ENCODE assay signal across 37 cellular contexts in genomic region chr6:159255434-159255951, GRCh38.
"Had no signal": no experiment of that assay in that cellular context is flagged by ENCODE, and none has a peak within 500 bp of the region (broad histone marks: within the 10 kb centered on the region; RNA-seq: fewer than 3 reads in every experiment).

No MANE protein-coding gene starts in this region.

- H3K4me3 ChIP-seq: adrenal gland, body of pancreas, cardiac muscle cell, colonic mucosa, gastrocnemius medialis, heart left ventricle had no signal

- ATAC-seq: activated CD4-positive, alpha-beta T cell treated with anti-CD3 and anti-CD28 coated beads for 36 hours; activated CD8-positive, alpha-beta memory T cell treated with anti-CD3 and anti-CD28 coated beads, Interleukin-2, amount 10 ng/mL, durations not matched to agents 7 days and 5 days; activated CD8-positive, alpha-beta T cell treated with anti-CD3 and anti-CD28 coated beads, Interleukin-2, amount 10 ng/mL, durations not matched to agents 7 days and 5 days; activated naive CD8-positive, alpha-beta T cell treated with anti-CD3 and anti-CD28 coated beads, Interleukin-2, amount 50 U/mL, for 24 hours; body of pancreas; esophagus mucosa; foreskin keratinocyte; gastrocnemius medialis; heart left ventricle; T-cell; T-helper 17 cell had no signal

- H3K9me3 Mint-ChIP-seq: activated CD4-positive, alpha-beta memory T cell treated with anti-CD3 and anti-CD28 coated beads for 36 hours; activated CD4-positive, alpha-beta T cell treated with anti-CD3 and anti-CD28 coated beads, Interleukin-2, amount 10 ng/mL, durations not matched to agents 24 days and 14 days; activated naive CD4-positive, alpha-beta T cell treated with anti-CD3 and anti-CD28 coated beads for 36 hours; activated naive CD4-positive, alpha-beta T cell treated with anti-CD3 and anti-CD28 coated beads, Interleukin-2, amount 50 U/mL, for 24 hours; activated naive CD8-positive, alpha-beta T cell treated with anti-CD3 and anti-CD28 coated beads for 36 hours; activated naive CD8-positive, alpha-beta T cell treated with anti-CD3 and anti-CD28 coated beads, Interleukin-2, amount 50 U/mL, for 24 hours; activated T-helper 1 cell treated with anti-CD3 and anti-CD28 coated beads, Interleukin-12 subunit alpha, Interleukin-12 subunit beta, Interleukin-2, Interleukin-4 antibody, amounts not matched to agents 30 ng/mL and 10 ng/mL and 1 ng/mL, durations not matched to agents 14 hours and 24 hours and 36 hours; activated T-helper 2 cell treated with anti-CD3 and anti-CD28 coated beads, Interferon-gamma antibody, Interleukin-2, Interleukin-4, amounts not matched to agents 10 μg/mL and 5 μg/mL and 100 μg/mL, durations not matched to agents 14 hours and 24 hours and 36 hours; T-cell; T-helper 2 cell treated with Interferon-gamma antibody and Interleukin-4, amounts not matched to agents 5 μg/mL and 100 μg/mL, for 36 hours had no signal

- H3K27ac Mint-ChIP-seq: activated CD4-positive, alpha-beta memory T cell treated with anti-CD3 and anti-CD28 coated beads for 36 hours; activated CD4-positive, alpha-beta T cell treated with anti-CD3 and anti-CD28 coated beads for 36 hours; activated CD4-positive, alpha-beta T cell treated with anti-CD3 and anti-CD28 coated beads, Interleukin-2, amount 10 ng/mL, durations not matched to agents 24 days and 14 days; activated CD8-positive, alpha-beta memory T cell treated with anti-CD3 and anti-CD28 coated beads, Interleukin-2, amount 10 ng/mL, durations not matched to agents 7 days and 5 days; activated CD8-positive, alpha-beta T cell treated with anti-CD3 and anti-CD28 coated beads, Interleukin-2, amount 10 ng/mL, durations not matched to agents 7 days and 5 days; activated naive CD4-positive, alpha-beta T cell treated with anti-CD3 and anti-CD28 coated beads for 36 hours; activated naive CD4-positive, alpha-beta T cell treated with anti-CD3 and anti-CD28 coated beads, Interleukin-2, amount 50 U/mL, for 24 hours; activated naive CD8-positive, alpha-beta T cell treated with anti-CD3 and anti-CD28 coated beads for 36 hours; activated naive CD8-positive, alpha-beta T cell treated with anti-CD3 and anti-CD28 coated beads, Interleukin-2, amount 50 U/mL, for 24 hours; activated T-helper 1 cell treated with anti-CD3 and anti-CD28 coated beads, Interleukin-12 subunit alpha, Interleukin-12 subunit beta, Interleukin-2, Interleukin-4 antibody, amounts not matched to agents 30 ng/mL and 10 ng/mL and 1 ng/mL, durations not matched to agents 14 hours and 24 hours and 36 hours; activated T-helper 2 cell treated with anti-CD3 and anti-CD28 coated beads, Interferon-gamma antibody, Interleukin-2, Interleukin-4, amounts not matched to agents 10 μg/mL and 5 μg/mL and 100 μg/mL, durations not matched to agents 14 hours and 24 hours and 36 hours; T-cell; T-helper 17 cell; T-helper 2 cell treated with Interferon-gamma antibody and Interleukin-4, amounts not matched to agents 5 μg/mL and 100 μg/mL, for 36 hours had no signal

- H3K4me3 Mint-ChIP-seq: activated CD4-positive, alpha-beta memory T cell treated with anti-CD3 and anti-CD28 coated beads for 36 hours; activated CD4-positive, alpha-beta T cell treated with anti-CD3 and anti-CD28 coated beads for 36 hours; activated CD4-positive, alpha-beta T cell treated with anti-CD3 and anti-CD28 coated beads, Interleukin-2, amount 10 ng/mL, durations not matched to agents 24 days and 14 days; activated CD8-positive, alpha-beta memory T cell treated with anti-CD3 and anti-CD28 coated beads, Interleukin-2, amount 10 ng/mL, durations not matched to agents 7 days and 5 days; activated CD8-positive, alpha-beta T cell treated with anti-CD3 and anti-CD28 coated beads, Interleukin-2, amount 10 ng/mL, durations not matched to agents 7 days and 5 days; activated naive CD4-positive, alpha-beta T cell treated with anti-CD3 and anti-CD28 coated beads for 36 hours; activated naive CD4-positive, alpha-beta T cell treated with anti-CD3 and anti-CD28 coated beads, Interleukin-2, amount 50 U/mL, for 24 hours; activated naive CD8-positive, alpha-beta T cell treated with anti-CD3 and anti-CD28 coated beads for 36 hours; activated naive CD8-positive, alpha-beta T cell treated with anti-CD3 and anti-CD28 coated beads, Interleukin-2, amount 50 U/mL, for 24 hours; activated T-helper 1 cell treated with anti-CD3 and anti-CD28 coated beads, Interleukin-12 subunit alpha, Interleukin-12 subunit beta, Interleukin-2, Interleukin-4 antibody, amounts not matched to agents 30 ng/mL and 10 ng/mL and 1 ng/mL, durations not matched to agents 14 hours and 24 hours and 36 hours; T-cell; T-helper 17 cell; T-helper 2 cell treated with Interferon-gamma antibody and Interleukin-4, amounts not matched to agents 5 μg/mL and 100 μg/mL, for 36 hours had no signal

- H3K4me1 ChIP-seq: adrenal gland, body of pancreas, colonic mucosa, foreskin keratinocyte, gastrocnemius medialis had no signal

- DNase-seq: activated CD4-positive, alpha-beta memory T cell treated with anti-CD3 and anti-CD28 coated beads for 36 hours; activated CD4-positive, alpha-beta T cell treated with anti-CD3 and anti-CD28 coated beads for 36 hours; activated CD4-positive, alpha-beta T cell treated with anti-CD3 and anti-CD28 coated beads, Interleukin-2, amount 10 ng/mL, durations not matched to agents 24 days and 14 days; activated CD4-positive, CD25-positive, alpha-beta regulatory T cell; activated CD4-positive, CD25-positive, alpha-beta regulatory T cell treated with anti-CD3 and anti-CD28 coated beads, Interleukin-2, amount 50 U/mL, for 72 hours; activated CD8-positive, alpha-beta memory T cell treated with anti-CD3 and anti-CD28 coated beads, Interleukin-2, amount 10 ng/mL, durations not matched to agents 7 days and 5 days; activated CD8-positive, alpha-beta memory T cell treated with anti-CD3 and anti-CD28 coated beads, Interleukin-2, amount 50 U/mL, for 4 hours; activated CD8-positive, alpha-beta T cell treated with anti-CD3 and anti-CD28 coated beads, Interleukin-2, amount 10 ng/mL, durations not matched to agents 7 days and 5 days; activated effector memory CD4-positive, alpha-beta T cell treated with anti-CD3 and anti-CD28 coated beads, Interleukin-2, amount 50 U/mL, for 16 hours; activated naive CD4-positive, alpha-beta T cell treated with anti-CD3 and anti-CD28 coated beads for 36 hours; activated naive CD8-positive, alpha-beta T cell treated with anti-CD3 and anti-CD28 coated beads for 36 hours; activated naive CD8-positive, alpha-beta T cell treated with anti-CD3 and anti-CD28 coated beads, Interleukin-2, amount 50 U/mL, for 24 hours; activated T-cell treated with anti-CD3 and anti-CD28 coated beads, Interleukin-2, amount 50 U/mL, for 1 hour; activated T-cell treated with anti-CD3 and anti-CD28 coated beads, Interleukin-2, amount 50 U/mL, for 48 hours; adrenal gland; amygdala; aorta; body of pancreas; central memory CD4-positive, alpha-beta T cell; cerebellar nuclear complex; colonic mucosa; effector CD8-positive, alpha-beta T cell; foreskin keratinocyte; gastrocnemius medialis; glutamatergic neuron; heart left ventricle; T-cell; T-helper 17 cell; T1000 had no signal

- H3K36me3 ChIP-seq: adrenal gland, cardiac muscle cell, colonic mucosa, gastrocnemius medialis, heart left ventricle had no signal

- H3K27ac ChIP-seq: adrenal gland, body of pancreas, cardiac muscle cell, colonic mucosa, foreskin keratinocyte, gastrocnemius medialis, heart left ventricle had no signal

- H3K4me1 Mint-ChIP-seq: activated CD4-positive, alpha-beta T cell treated with anti-CD3 and anti-CD28 coated beads for 36 hours; activated CD4-positive, alpha-beta T cell treated with anti-CD3 and anti-CD28 coated beads, Interleukin-2, amount 10 ng/mL, durations not matched to agents 24 days and 14 days; activated CD8-positive, alpha-beta memory T cell treated with anti-CD3 and anti-CD28 coated beads, Interleukin-2, amount 10 ng/mL, durations not matched to agents 7 days and 5 days; activated naive CD4-positive, alpha-beta T cell treated with anti-CD3 and anti-CD28 coated beads, Interleukin-2, amount 50 U/mL, for 24 hours; activated naive CD8-positive, alpha-beta T cell treated with anti-CD3 and anti-CD28 coated beads for 36 hours; activated naive CD8-positive, alpha-beta T cell treated with anti-CD3 and anti-CD28 coated beads, Interleukin-2, amount 50 U/mL, for 24 hours; T-cell; T-helper 17 cell had no signal

- H3K9me3 ChIP-seq: adrenal gland, body of pancreas, colonic mucosa, gastrocnemius medialis, heart left ventricle had no signal

- FAIRE-seq: endometrium, endothelial cell of umbilical vein had no signal

- H3K27me3 ChIP-seq: adrenal gland, body of pancreas, cardiac muscle cell, colonic mucosa, foreskin keratinocyte, gastrocnemius medialis, heart left ventricle had no signal

- H3K36me3 Mint-ChIP-seq: activated CD4-positive, alpha-beta memory T cell treated with anti-CD3 and anti-CD28 coated beads for 36 hours; activated CD8-positive, alpha-beta memory T cell treated with anti-CD3 and anti-CD28 coated beads, Interleukin-2, amount 10 ng/mL, durations not matched to agents 7 days and 5 days; activated naive CD4-positive, alpha-beta T cell treated with anti-CD3 and anti-CD28 coated beads, Interleukin-2, amount 50 U/mL, for 24 hours; activated naive CD8-positive, alpha-beta T cell treated with anti-CD3 and anti-CD28 coated beads for 36 hours; T-cell had no signal
